In the genomic region with DNA sequence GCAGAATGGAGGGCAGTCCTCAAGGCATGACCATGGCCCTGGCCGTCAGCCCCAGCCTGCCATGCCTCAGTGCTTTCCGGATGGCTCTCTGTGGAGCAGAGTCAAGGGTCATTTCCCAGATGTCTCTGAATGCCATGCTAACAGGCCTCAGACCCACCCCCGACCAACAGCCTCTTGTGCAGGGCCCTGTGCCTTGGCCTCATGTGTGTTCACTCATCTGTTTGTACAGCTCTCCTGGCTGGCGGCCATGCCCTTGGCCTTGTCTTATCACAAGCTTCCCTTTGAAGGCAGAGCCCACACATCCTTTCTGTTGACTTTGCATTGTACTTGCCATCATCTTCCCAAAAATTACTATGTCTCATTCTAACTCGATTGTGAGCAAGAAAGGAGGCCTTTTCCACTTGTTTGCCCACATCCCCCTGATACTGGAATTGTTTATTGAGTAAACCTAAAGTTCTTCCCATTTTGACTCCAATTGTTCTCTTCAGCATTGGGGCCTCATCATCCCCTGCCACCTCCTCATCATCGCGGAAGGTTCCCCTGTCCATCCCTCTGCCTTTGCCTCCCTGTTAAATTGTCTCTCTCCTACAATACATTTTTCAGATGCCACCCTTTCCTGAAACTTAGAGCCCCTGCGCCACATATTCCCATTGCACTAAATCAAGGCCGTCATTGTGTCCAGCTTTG, we compare ENCODE assay signal across 1 cellular context.
TF ChIP-seq lines count a peak whose summit lies in the region.

No MANE protein-coding gene starts in this region.

TF ChIP-seq in HepG2, 621 proteins besides CTCF, POLR2A, EP300 and RAD21 (continued from another document and continues in another):
- TF ChIP-seq, protein P1, sequence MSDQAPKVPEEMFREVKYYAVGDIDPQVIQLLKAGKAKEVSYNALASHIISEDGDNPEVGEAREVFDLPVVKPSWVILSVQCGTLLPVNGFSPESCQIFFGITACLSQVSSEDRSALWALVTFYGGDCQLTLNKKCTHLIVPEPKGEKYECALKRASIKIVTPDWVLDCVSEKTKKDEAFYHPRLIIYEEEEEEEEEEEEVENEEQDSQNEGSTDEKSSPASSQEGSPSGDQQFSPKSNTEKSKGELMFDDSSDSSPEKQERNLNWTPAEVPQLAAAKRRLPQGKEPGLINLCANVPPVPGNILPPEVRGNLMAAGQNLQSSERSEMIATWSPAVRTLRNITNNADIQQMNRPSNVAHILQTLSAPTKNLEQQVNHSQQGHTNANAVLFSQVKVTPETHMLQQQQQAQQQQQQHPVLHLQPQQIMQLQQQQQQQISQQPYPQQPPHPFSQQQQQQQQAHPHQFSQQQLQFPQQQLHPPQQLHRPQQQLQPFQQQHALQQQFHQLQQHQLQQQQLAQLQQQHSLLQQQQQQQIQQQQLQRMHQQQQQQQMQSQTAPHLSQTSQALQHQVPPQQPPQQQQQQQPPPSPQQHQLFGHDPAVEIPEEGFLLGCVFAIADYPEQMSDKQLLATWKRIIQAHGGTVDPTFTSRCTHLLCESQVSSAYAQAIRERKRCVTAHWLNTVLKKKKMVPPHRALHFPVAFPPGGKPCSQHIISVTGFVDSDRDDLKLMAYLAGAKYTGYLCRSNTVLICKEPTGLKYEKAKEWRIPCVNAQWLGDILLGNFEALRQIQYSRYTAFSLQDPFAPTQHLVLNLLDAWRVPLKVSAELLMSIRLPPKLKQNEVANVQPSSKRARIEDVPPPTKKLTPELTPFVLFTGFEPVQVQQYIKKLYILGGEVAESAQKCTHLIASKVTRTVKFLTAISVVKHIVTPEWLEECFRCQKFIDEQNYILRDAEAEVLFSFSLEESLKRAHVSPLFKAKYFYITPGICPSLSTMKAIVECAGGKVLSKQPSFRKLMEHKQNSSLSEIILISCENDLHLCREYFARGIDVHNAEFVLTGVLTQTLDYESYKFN (CRISPR knock-in tag; conservative IDR thresholded peaks at IDR 0.05): peak; percentile 71
- TF ChIP-seq HMG20B (CRISPR knock-in tag; conservative IDR thresholded peaks at IDR 0.05) (peak; percentile 62; the same call in 1 of the 2 replicates), ZSCAN31 (CRISPR knock-in tag; IDR thresholded peaks at IDR 0.05; ENCODE audit: low read depth) (no peak), PITX1 (CRISPR knock-in tag; IDR thresholded peaks at IDR 0.05) (peak; percentile 54; the same call in 1 of the 2 replicates), HNF4G (IDR thresholded peaks at IDR 0.05; ENCODE audit: borderline replicate concordance, low read depth, low read length) (peak; percentile 31; the same call in 1 of the 2 replicates), HNF4G (CRISPR knock-in tag; IDR thresholded peaks at IDR 0.05; ENCODE audit: borderline replicate concordance, low read depth) (no peak), ELF1 (CRISPR knock-in tag; IDR thresholded peaks at IDR 0.05) (peak; percentile 24; the same call in 1 of the 2 replicates), RFX3 (CRISPR knock-in tag; IDR thresholded peaks at IDR 0.05) (no peak), ZNF333 (CRISPR knock-in tag; IDR thresholded peaks at IDR 0.05; ENCODE audit: borderline replicate concordance) (peak; percentile 75; the same call in 1 of the 2 replicates), CHD2 (IDR thresholded peaks at IDR 0.05; ENCODE audit: low read depth, low read length) (no peak), SOX6 (IDR thresholded peaks at IDR 0.05) (no peak), SOX6 (CRISPR knock-in tag; IDR thresholded peaks at IDR 0.05) (peak; percentile 97), IRF2 (CRISPR knock-in tag; IDR thresholded peaks at IDR 0.05) (peak; percentile 29; the same call in 1 of the 2 replicates), ARNT (IDR thresholded peaks at IDR 0.05) (no peak), MEF2D (CRISPR knock-in tag; IDR thresholded peaks at IDR 0.05) (0 out of 2 replicates have a peak, but pooled peaks have one; percentile 23), ZBTB38 (CRISPR knock-in tag; IDR thresholded peaks at IDR 0.05) (no peak), ETV6 (CRISPR knock-in tag; conservative IDR thresholded peaks at IDR 0.05) (no peak), FOSL2 (CRISPR knock-in tag; IDR thresholded peaks at IDR 0.05) (peak; percentile 82), HDAC2 (CRISPR knock-in tag; IDR thresholded peaks at IDR 0.05) (peak; percentile 85), RFX1 (IDR thresholded peaks at IDR 0.05) (no peak), DMAP1 (CRISPR knock-in tag; IDR thresholded peaks at IDR 0.05) (peak; percentile 46; the same call in 1 of the 2 replicates), ZNF296 (CRISPR knock-in tag; conservative IDR thresholded peaks at IDR 0.05) (no peak)
- TF ChIP-seq, protein P2, sequence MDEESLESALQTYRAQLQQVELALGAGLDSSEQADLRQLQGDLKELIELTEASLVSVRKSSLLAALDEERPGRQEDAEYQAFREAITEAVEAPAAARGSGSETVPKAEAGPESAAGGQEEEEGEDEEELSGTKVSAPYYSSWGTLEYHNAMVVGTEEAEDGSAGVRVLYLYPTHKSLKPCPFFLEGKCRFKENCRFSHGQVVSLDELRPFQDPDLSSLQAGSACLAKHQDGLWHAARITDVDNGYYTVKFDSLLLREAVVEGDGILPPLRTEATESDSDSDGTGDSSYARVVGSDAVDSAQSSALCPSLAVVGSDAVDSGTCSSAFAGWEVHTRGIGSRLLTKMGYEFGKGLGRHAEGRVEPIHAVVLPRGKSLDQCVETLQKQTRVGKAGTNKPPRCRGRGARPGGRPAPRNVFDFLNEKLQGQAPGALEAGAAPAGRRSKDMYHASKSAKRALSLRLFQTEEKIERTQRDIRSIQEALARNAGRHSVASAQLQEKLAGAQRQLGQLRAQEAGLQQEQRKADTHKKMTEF (CRISPR knock-in tag; IDR thresholded peaks at IDR 0.05): peak; percentile 80
- TF ChIP-seq, protein P3, sequence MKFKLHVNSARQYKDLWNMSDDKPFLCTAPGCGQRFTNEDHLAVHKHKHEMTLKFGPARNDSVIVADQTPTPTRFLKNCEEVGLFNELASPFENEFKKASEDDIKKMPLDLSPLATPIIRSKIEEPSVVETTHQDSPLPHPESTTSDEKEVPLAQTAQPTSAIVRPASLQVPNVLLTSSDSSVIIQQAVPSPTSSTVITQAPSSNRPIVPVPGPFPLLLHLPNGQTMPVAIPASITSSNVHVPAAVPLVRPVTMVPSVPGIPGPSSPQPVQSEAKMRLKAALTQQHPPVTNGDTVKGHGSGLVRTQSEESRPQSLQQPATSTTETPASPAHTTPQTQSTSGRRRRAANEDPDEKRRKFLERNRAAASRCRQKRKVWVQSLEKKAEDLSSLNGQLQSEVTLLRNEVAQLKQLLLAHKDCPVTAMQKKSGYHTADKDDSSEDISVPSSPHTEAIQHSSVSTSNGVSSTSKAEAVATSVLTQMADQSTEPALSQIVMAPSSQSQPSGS (CRISPR knock-in tag; IDR thresholded peaks at IDR 0.05): peak; percentile 17; the same call in 1 of the 2 replicates
- TF ChIP-seq, protein P4, sequence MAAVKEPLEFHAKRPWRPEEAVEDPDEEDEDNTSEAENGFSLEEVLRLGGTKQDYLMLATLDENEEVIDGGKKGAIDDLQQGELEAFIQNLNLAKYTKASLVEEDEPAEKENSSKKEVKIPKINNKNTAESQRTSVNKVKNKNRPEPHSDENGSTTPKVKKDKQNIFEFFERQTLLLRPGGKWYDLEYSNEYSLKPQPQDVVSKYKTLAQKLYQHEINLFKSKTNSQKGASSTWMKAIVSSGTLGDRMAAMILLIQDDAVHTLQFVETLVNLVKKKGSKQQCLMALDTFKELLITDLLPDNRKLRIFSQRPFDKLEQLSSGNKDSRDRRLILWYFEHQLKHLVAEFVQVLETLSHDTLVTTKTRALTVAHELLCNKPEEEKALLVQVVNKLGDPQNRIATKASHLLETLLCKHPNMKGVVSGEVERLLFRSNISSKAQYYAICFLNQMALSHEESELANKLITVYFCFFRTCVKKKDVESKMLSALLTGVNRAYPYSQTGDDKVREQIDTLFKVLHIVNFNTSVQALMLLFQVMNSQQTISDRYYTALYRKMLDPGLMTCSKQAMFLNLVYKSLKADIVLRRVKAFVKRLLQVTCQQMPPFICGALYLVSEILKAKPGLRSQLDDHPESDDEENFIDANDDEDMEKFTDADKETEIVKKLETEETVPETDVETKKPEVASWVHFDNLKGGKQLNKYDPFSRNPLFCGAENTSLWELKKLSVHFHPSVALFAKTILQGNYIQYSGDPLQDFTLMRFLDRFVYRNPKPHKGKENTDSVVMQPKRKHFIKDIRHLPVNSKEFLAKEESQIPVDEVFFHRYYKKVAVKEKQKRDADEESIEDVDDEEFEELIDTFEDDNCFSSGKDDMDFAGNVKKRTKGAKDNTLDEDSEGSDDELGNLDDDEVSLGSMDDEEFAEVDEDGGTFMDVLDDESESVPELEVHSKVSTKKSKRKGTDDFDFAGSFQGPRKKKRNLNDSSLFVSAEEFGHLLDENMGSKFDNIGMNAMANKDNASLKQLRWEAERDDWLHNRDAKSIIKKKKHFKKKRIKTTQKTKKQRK (IDR thresholded peaks at IDR 0.05; ENCODE audit: low read length): no peak
- TF ChIP-seq, protein P5, sequence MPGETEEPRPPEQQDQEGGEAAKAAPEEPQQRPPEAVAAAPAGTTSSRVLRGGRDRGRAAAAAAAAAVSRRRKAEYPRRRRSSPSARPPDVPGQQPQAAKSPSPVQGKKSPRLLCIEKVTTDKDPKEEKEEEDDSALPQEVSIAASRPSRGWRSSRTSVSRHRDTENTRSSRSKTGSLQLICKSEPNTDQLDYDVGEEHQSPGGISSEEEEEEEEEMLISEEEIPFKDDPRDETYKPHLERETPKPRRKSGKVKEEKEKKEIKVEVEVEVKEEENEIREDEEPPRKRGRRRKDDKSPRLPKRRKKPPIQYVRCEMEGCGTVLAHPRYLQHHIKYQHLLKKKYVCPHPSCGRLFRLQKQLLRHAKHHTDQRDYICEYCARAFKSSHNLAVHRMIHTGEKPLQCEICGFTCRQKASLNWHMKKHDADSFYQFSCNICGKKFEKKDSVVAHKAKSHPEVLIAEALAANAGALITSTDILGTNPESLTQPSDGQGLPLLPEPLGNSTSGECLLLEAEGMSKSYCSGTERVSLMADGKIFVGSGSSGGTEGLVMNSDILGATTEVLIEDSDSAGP (CRISPR knock-in tag; IDR thresholded peaks at IDR 0.05; ENCODE audit: borderline replicate concordance): peak; percentile 45; the same call in 1 of the 2 replicates
- TF ChIP-seq, protein P6, sequence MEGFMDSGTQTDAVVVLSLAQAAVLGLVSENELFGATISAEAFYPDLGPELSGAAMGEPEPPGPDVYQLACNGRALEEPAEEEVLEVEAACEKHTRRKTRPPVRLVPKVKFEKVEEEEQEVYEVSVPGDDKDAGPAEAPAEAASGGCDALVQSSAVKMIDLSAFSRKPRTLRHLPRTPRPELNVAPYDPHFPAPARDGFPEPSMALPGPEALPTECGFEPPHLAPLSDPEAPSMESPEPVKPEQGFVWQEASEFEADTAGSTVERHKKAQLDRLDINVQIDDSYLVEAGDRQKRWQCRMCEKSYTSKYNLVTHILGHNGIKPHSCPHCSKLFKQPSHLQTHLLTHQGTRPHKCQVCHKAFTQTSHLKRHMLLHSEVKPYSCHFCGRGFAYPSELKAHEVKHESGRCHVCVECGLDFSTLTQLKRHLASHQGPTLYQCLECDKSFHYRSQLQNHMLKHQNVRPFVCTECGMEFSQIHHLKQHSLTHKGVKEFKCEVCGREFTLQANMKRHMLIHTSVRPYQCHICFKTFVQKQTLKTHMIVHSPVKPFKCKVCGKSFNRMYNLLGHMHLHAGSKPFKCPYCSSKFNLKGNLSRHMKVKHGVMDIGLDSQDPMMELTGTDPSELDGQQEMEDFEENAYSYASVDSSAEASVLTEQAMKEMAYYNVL (CRISPR knock-in tag; IDR thresholded peaks at IDR 0.05; ENCODE audit: borderline replicate concordance): peak; percentile 70; the same call in 1 of the 2 replicates
- TF ChIP-seq, protein P7, sequence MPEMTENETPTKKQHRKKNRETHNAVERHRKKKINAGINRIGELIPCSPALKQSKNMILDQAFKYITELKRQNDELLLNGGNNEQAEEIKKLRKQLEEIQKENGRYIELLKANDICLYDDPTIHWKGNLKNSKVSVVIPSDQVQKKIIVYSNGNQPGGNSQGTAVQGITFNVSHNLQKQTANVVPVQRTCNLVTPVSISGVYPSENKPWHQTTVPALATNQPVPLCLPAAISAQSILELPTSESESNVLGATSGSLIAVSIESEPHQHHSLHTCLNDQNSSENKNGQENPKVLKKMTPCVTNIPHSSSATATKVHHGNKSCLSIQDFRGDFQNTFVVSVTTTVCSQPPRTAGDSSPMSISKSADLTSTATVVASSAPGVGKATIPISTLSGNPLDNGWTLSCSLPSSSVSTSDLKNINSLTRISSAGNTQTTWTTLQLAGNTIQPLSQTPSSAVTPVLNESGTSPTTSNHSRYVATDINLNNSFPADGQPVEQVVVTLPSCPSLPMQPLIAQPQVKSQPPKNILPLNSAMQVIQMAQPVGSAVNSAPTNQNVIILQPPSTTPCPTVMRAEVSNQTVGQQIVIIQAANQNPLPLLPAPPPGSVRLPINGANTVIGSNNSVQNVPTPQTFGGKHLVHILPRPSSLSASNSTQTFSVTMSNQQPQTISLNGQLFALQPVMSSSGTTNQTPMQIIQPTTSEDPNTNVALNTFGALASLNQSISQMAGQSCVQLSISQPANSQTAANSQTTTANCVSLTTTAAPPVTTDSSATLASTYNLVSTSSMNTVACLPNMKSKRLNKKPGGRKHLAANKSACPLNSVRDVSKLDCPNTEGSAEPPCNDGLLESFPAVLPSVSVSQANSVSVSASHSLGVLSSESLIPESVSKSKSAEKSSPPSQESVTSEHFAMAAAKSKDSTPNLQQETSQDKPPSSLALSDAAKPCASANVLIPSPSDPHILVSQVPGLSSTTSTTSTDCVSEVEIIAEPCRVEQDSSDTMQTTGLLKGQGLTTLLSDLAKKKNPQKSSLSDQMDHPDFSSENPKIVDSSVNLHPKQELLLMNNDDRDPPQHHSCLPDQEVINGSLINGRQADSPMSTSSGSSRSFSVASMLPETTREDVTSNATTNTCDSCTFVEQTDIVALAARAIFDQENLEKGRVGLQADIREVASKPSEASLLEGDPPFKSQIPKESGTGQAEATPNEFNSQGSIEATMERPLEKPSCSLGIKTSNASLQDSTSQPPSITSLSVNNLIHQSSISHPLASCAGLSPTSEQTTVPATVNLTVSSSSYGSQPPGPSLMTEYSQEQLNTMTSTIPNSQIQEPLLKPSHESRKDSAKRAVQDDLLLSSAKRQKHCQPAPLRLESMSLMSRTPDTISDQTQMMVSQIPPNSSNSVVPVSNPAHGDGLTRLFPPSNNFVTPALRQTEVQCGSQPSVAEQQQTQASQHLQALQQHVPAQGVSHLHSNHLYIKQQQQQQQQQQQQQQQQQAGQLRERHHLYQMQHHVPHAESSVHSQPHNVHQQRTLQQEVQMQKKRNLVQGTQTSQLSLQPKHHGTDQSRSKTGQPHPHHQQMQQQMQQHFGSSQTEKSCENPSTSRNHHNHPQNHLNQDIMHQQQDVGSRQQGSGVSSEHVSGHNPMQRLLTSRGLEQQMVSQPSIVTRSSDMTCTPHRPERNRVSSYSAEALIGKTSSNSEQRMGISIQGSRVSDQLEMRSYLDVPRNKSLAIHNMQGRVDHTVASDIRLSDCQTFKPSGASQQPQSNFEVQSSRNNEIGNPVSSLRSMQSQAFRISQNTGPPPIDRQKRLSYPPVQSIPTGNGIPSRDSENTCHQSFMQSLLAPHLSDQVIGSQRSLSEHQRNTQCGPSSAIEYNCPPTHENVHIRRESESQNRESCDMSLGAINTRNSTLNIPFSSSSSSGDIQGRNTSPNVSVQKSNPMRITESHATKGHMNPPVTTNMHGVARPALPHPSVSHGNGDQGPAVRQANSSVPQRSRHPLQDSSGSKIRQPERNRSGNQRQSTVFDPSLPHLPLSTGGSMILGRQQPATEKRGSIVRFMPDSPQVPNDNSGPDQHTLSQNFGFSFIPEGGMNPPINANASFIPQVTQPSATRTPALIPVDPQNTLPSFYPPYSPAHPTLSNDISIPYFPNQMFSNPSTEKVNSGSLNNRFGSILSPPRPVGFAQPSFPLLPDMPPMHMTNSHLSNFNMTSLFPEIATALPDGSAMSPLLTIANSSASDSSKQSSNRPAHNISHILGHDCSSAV (CRISPR knock-in tag; IDR thresholded peaks at IDR 0.05; ENCODE audit: borderline replicate concordance): no peak
- TF ChIP-seq, protein P8, sequence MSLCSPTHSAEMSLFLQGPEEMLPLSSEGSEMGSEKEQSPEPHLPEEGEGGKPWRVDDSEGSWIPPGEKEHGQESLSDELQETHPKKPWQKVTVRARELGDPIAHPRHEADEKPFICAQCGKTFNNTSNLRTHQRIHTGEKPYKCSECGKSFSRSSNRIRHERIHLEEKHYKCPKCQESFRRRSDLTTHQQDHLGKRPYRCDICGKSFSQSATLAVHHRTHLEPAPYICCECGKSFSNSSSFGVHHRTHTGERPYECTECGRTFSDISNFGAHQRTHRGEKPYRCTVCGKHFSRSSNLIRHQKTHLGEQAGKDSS (CRISPR knock-in tag; IDR thresholded peaks at IDR 0.05; ENCODE audit: borderline replicate concordance, low read depth): no peak
